13 cellular contexts compared by ENCODE assay signal in genomic region chr16:3740186-3740585, GRCh38. TPM values are rescaled to one million over a fixed set of nuclear protein-coding genes. Genes with fewer than 3 reads are reported as not detected.
DNase-seq lines count a peak whose midpoint lies in the region; ATAC-seq and TF ChIP-seq lines count a peak whose summit lies in the region.
"Had no signal": no experiment of that assay in that cellular context is flagged by ENCODE, and none has a peak within 500 bp of the region (broad histone marks: within the 10 kb centered on the region; RNA-seq: fewer than 3 reads in every experiment).

No MANE protein-coding gene starts in this region.

- H3K36me3 ChIP-seq in sigmoid colon (peaks cover 54 to 100% (median 84%) of the 10 kb centered on the region in 4 donors), upper lobe of right lung (peaks cover 100% of the 10 kb centered on the region), upper lobe of left lung (peaks cover 66 to 100% (median 94%) of the 10 kb centered on the region in 4 donors)

- H3K27me3 ChIP-seq in sigmoid colon (no peaks in the 10 kb centered on the region), upper lobe of right lung (no peaks in the 10 kb centered on the region), upper lobe of left lung (no peaks in the 10 kb centered on the region)

- 97% methylated on average over 14 of the region's 14 CpGs for whole genome bisulfite sequencing in sigmoid colon, 2 donors
- WGBS in upper lobe of left lung, 2 donors = 89 to 98% methylated on average over 3 to 14 of the region's 14 CpGs

- no peak for DNase-seq in nephron progenitor cell
- peak; percentile 51 for DNase-seq in sigmoid colon
- DNase-seq in upper lobe of right lung = peak; percentile 29
- no peak for DNase-seq in globus pallidus (ENCODE audit: low spot score)
- DNase-seq in GM19238 (ENCODE audit: insufficient read length, low spot score) = no peak
- no peak for DNase-seq in upper lobe of left lung
- DNase-seq: C1 segment of cervical spinal cord; CD8-positive, alpha-beta T cell; DND-41; GM23248; H9 had no signal

- TF ChIP-seq CTCF in nephron progenitor cell (IDR thresholded peaks at IDR 0.05) (no peak), sigmoid colon (IDR thresholded peaks at IDR 0.05) (no peak), upper lobe of right lung (IDR thresholded peaks at IDR 0.05) (no peak), upper lobe of left lung (IDR thresholded peaks at IDR 0.05) (no peak)

- ATAC-seq in upper lobe of right lung = no peak
- no peak for ATAC-seq in upper lobe of left lung (ENCODE audit: low FRiP score in 2 of 2)
- ATAC-seq: CD8-positive, alpha-beta T cell; HCT116 had no signal

- H3K4me1 Mint-ChIP-seq in IgD-negative memory B cell (no peaks in the 10 kb centered on the region), nephron progenitor cell (peaks cover 8% of the 10 kb centered on the region)

- H3K27ac ChIP-seq in sigmoid colon (no peak overlapping the region), upper lobe of right lung (no peak overlapping the region), upper lobe of left lung (no peak overlapping the region)
- H3K27ac ChIP-seq: GM23248 had no signal

- TF ChIP-seq EP300 in sigmoid colon (IDR thresholded peaks at IDR 0.05) = no peak
- no peak for TF ChIP-seq EP300 in upper lobe of left lung (IDR thresholded peaks at IDR 0.05)

- TF ChIP-seq POLR2A in sigmoid colon (IDR thresholded peaks at IDR 0.05) (no peak), upper lobe of left lung (IDR thresholded peaks at IDR 0.05) (no peak)

- intact Hi-C loops in sigmoid colon (cut with DNase I) = no loop called here
- intact Hi-C loops in upper lobe of right lung (cut with DNase I) = no loop called here

- no peak overlapping the region for H3K4me3 ChIP-seq in sigmoid colon
- H3K4me3 ChIP-seq in upper lobe of right lung = no peak overlapping the region
- no peak overlapping the region for H3K4me3 ChIP-seq in upper lobe of left lung
- H3K4me3 ChIP-seq: GM23248 had no signal

- H3K27ac Mint-ChIP-seq in IgD-negative memory B cell (peak overlapping the region in 2 of 3 donors; percentile 25 to 59), nephron progenitor cell (peak overlapping the region; percentile 91)
- H3K27ac Mint-ChIP-seq: CD8-positive, alpha-beta T cell had no signal

- H3K9me3 ChIP-seq in sigmoid colon = no peaks in the 10 kb centered on the region
- no peaks in the 10 kb centered on the region for H3K9me3 ChIP-seq in upper lobe of right lung
- no peaks in the 10 kb centered on the region for H3K9me3 ChIP-seq in upper lobe of left lung

- no peak overlapping the region for H3K4me3 Mint-ChIP-seq in IgD-negative memory B cell
- no peak overlapping the region for H3K4me3 Mint-ChIP-seq in nephron progenitor cell
- H3K4me3 Mint-ChIP-seq: CD8-positive, alpha-beta T cell; H9 had no signal

- H3K27me3 Mint-ChIP-seq in IgD-negative memory B cell (no peaks in the 10 kb centered on the region), nephron progenitor cell (ENCODE audit: low read depth, poor library complexity) (no peaks in the 10 kb centered on the region)

- H3K4me1 ChIP-seq in sigmoid colon (no peaks in the 10 kb centered on the region), upper lobe of right lung (no peaks in the 10 kb centered on the region), upper lobe of left lung (no peaks in the 10 kb centered on the region)

- H3K9me3 Mint-ChIP-seq in IgD-negative memory B cell = no peaks in the 10 kb centered on the region
- H3K9me3 Mint-ChIP-seq in nephron progenitor cell = no peaks in the 10 kb centered on the region
- H3K9me3 Mint-ChIP-seq: CD8-positive, alpha-beta T cell; H9 had no signal

- H3K36me3 Mint-ChIP-seq in IgD-negative memory B cell (peaks cover 2% of the 10 kb centered on the region), nephron progenitor cell (ENCODE audit: low read depth) (peaks cover 91% of the 10 kb centered on the region)

RNA-seq across cellular contexts. Expression of gene TRAP1, which starts 22.9 kb away (rescaled TPM):
- polyA plus RNA-seq in IgD-negative memory B cell = 62.7 TPM
- total RNA-seq in sigmoid colon = 10 to 100 TPM; 38.8 to 53.5 (median 47.1) TPM
- 10 to 100 TPM; 17.4 to 64.9 (median 28.7) TPM for polyA plus RNA-seq in sigmoid colon
- total RNA-seq in upper lobe of right lung = 67.0 TPM
- 10 to 100 TPM; 48.0 to 81.7 (median 55.0) TPM for total RNA-seq in upper lobe of left lung

Comparison
In these comparisons a context has a peak if more than half of its experiments do, and no peak if none do; other contexts are left out.
1. DNase-seq: peak in sigmoid colon (single experiment) and upper lobe of right lung (single experiment); none in nephron progenitor cell (single experiment), globus pallidus (single experiment), GM19238 (single experiment) and upper lobe of left lung (0 of 2).